20 cellular contexts compared by ENCODE assay signal in genomic region chr10:129532838-129533237, GRCh38.
A peak's percentile ranks its signal among the peaks of the same experiment; 100 is the strongest.
DNase-seq lines count a peak whose midpoint lies in the region; ATAC-seq and TF ChIP-seq lines count a peak whose summit lies in the region.
"Had no signal": no experiment of that assay in that cellular context is flagged by ENCODE, and none has a peak within 500 bp of the region (broad histone marks: within the 10 kb centered on the region; RNA-seq: fewer than 3 reads in every experiment).

No MANE protein-coding gene starts in this region.

- H3K9me3 ChIP-seq in right atrium auricular region (no peaks in the 10 kb centered on the region), upper lobe of right lung (no peaks in the 10 kb centered on the region)
- H3K9me3 ChIP-seq: pancreas, tibial artery had no signal

- peaks cover 6% of the 10 kb centered on the region for H3K9me3 Mint-ChIP-seq in mesothelial cell of epicardium

- H3K27me3 ChIP-seq in right atrium auricular region (no peaks in the 10 kb centered on the region), upper lobe of right lung (no peaks in the 10 kb centered on the region)
- H3K27me3 ChIP-seq: brain microvascular endothelial cell, pancreas, tibial artery had no signal

- H3K27ac ChIP-seq in right atrium auricular region (no peak overlapping the region), upper lobe of right lung (no peak overlapping the region)
- H3K27ac ChIP-seq: brain microvascular endothelial cell, epithelial cell of prostate, tibial artery, WERI-Rb-1 had no signal

- H3K36me3 Mint-ChIP-seq in mesothelial cell of epicardium = peaks cover 27% of the 10 kb centered on the region

- ATAC-seq in Right ventricle myocardium inferior (peak; percentile 3), upper lobe of right lung (peak; percentile 12), HG03342 (IDR thresholded peaks at IDR 0.05; ENCODE audit: unreplicated experiment) (no peak), GM18517 (IDR thresholded peaks at IDR 0.05; ENCODE audit: unreplicated experiment) (no peak), HG02973 (IDR thresholded peaks at IDR 0.05; ENCODE audit: unreplicated experiment) (no peak)
- ATAC-seq: activated CD8-positive, alpha-beta T cell treated with anti-CD3 and anti-CD28 coated beads for 36 hours had no signal

- H3K4me3 Mint-ChIP-seq in mesothelial cell of epicardium = no peak overlapping the region
- H3K4me3 Mint-ChIP-seq: activated CD8-positive, alpha-beta T cell treated with anti-CD3 and anti-CD28 coated beads for 36 hours; activated naive CD8-positive, alpha-beta T cell; T-helper 1 cell treated with Interleukin-12 subunit alpha and Interleukin-12 subunit beta and Interleukin-4 antibody, amounts not matched to agents 30 μg/mL and 1 μg/mL, for 36 hours had no signal

- H3K36me3 ChIP-seq in right atrium auricular region (no peaks in the 10 kb centered on the region), upper lobe of right lung (peaks cover 11% of the 10 kb centered on the region)
- H3K36me3 ChIP-seq: brain microvascular endothelial cell, pancreas, WERI-Rb-1 had no signal

- TF ChIP-seq CTCF in right atrium auricular region (IDR thresholded peaks at IDR 0.05) (no peak), mesothelial cell of epicardium (IDR thresholded peaks at IDR 0.05; ENCODE audit: unreplicated experiment) (no peak), upper lobe of right lung (IDR thresholded peaks at IDR 0.05) (no peak)

- DNase-seq in Right ventricle myocardium inferior (ENCODE audit: missing footprints) = peak; percentile 58
- DNase-seq in right atrium auricular region (ENCODE audit: low spot score) = no peak
- DNase-seq in dermis blood vessel endothelial cell = peak; percentile 91
- no peak for DNase-seq in mesothelial cell of epicardium (ENCODE audit: low spot score in 2 of 2, unreplicated experiment in 2 of 2)
- DNase-seq in upper lobe of right lung = no peak
- DNase-seq: activated CD8-positive, alpha-beta T cell treated with anti-CD3 and anti-CD28 coated beads for 36 hours; foreskin melanocyte; NCI-H1694 treated with DMSO at 0.1 percent for 48 hours; NCI-H446 treated with DMSO at 0.1 percent for 48 hours; SHP77 treated with DMSO at 0.1 percent for 48 hours; WERI-Rb-1 had no signal

- H3K4me3 ChIP-seq in right atrium auricular region (no peak overlapping the region), upper lobe of right lung (no peak overlapping the region)
- H3K4me3 ChIP-seq: pancreas, tibial artery had no signal

- no peaks in the 10 kb centered on the region for H3K27me3 Mint-ChIP-seq in mesothelial cell of epicardium (ENCODE audit: low read depth)
- H3K27me3 Mint-ChIP-seq: activated CD8-positive, alpha-beta T cell treated with anti-CD3 and anti-CD28 coated beads for 36 hours; activated naive CD8-positive, alpha-beta T cell had no signal

- peak overlapping the region; percentile 69 for H3K27ac Mint-ChIP-seq in mesothelial cell of epicardium
- H3K27ac Mint-ChIP-seq: activated CD8-positive, alpha-beta T cell treated with anti-CD3 and anti-CD28 coated beads for 36 hours; activated naive CD8-positive, alpha-beta T cell; T-helper 1 cell treated with Interleukin-12 subunit alpha and Interleukin-12 subunit beta and Interleukin-4 antibody, amounts not matched to agents 30 μg/mL and 1 μg/mL, for 36 hours had no signal

- peaks cover 0 to 19% of the 10 kb centered on the region in 2 donors for H3K4me1 ChIP-seq in right atrium auricular region
- peaks cover 22% of the 10 kb centered on the region for H3K4me1 ChIP-seq in upper lobe of right lung
- H3K4me1 ChIP-seq: pancreas had no signal

- H3K4me1 Mint-ChIP-seq in mesothelial cell of epicardium = peaks cover 20% of the 10 kb centered on the region

- intact Hi-C loops in Right ventricle myocardium inferior (cut with DNase I) = no loop called here
- intact Hi-C loops in upper lobe of right lung (cut with DNase I) = no loop called here

Comparison
In these comparisons a context has a peak if more than half of its experiments do, and no peak if none do; other contexts are left out.
1. DNase-seq: peak in Right ventricle myocardium inferior (single experiment) and dermis blood vessel endothelial cell (single experiment); none in right atrium auricular region (single experiment), mesothelial cell of epicardium (0 of 2) and upper lobe of right lung (single experiment).
2. ATAC-seq: peak in Right ventricle myocardium inferior (single experiment) and upper lobe of right lung (single experiment); none in HG03342 (single experiment), GM18517 (single experiment) and HG02973 (single experiment).